In genomic region chr2:42924436-42924897, GRCh38 we compare ENCODE assay signal across 1 cellular context.
TF ChIP-seq lines count a peak whose summit lies in the region.

No MANE protein-coding gene starts in this region.

TF ChIP-seq in HCT116, 20 proteins besides CTCF, POLR2A, EP300 and RAD21 (continued from another document):
- no peak for TF ChIP-seq ATF3 (IDR thresholded peaks at IDR 0.05)
- TF ChIP-seq MAX (IDR thresholded peaks at IDR 0.05): no peak
- no peak for TF ChIP-seq EZH2 (IDR thresholded peaks at IDR 0.05)
- TF ChIP-seq ZBTB33 (IDR thresholded peaks at IDR 0.05; ENCODE audit: extremely low read depth, insufficient replicate concordance, low read length): no peak
- TF ChIP-seq POLR2AphosphoS5 (IDR thresholded peaks at IDR 0.05; ENCODE audit: low read depth, low read length): no peak
- TF ChIP-seq CBX3 (IDR thresholded peaks at IDR 0.05; ENCODE audit: low read depth): no peak
- no peak for TF ChIP-seq JUND (IDR thresholded peaks at IDR 0.05)
- TF ChIP-seq CEBPB (IDR thresholded peaks at IDR 0.05; ENCODE audit: low read depth): no peak
